Comparison of ENCODE assay signal across 9 cellular contexts in genomic region chr10:73931767-73932624, GRCh38. TPM values are rescaled to one million over a fixed set of nuclear protein-coding genes. Genes with fewer than 3 reads are reported as not detected.
DNase-seq lines count a peak whose midpoint lies in the region; ATAC-seq and TF ChIP-seq lines count a peak whose summit lies in the region.
"Had no signal": no experiment of that assay in that cellular context is flagged by ENCODE, and none has a peak within 500 bp of the region (broad histone marks: within the 10 kb centered on the region; RNA-seq: fewer than 3 reads in every experiment).

No MANE protein-coding gene starts in this region.

- H3K9me3 Mint-ChIP-seq in T-cell: no peaks in the 10 kb centered on the region

- peak; percentile 97 for DNase-seq in DMS53 (lab: John Stamatoyannopoulos, UW)
- DNase-seq in HCT116 (ENCODE audit: low read depth, low spot score): peak; percentile 91
- DNase-seq in T-cell: peak in 25 of 34 experiments; percentile 13 to 51 (median 25)
- peak; percentile 100 for DNase-seq in mammary epithelial cell
- DNase-seq in stimulated activated CD4-positive, alpha-beta T cell treated with anti-CD3 and anti-CD28 coated beads, Interleukin-15, amount 100 ng/mL, for 1 hour (ENCODE audit: low read depth in 1 of 2, low spot score in 1 of 2): peak; percentile 29 to 41
- DNase-seq in SK-N-SH: no peak
- no peak for DNase-seq in erythroblast (lab: John Stamatoyannopoulos, UW)
- DNase-seq in NCI-H524 (lab: John Stamatoyannopoulos, UW): no peak

- CTCF ChIA-PET in HCT116 (lab: Charles Lee): interaction anchor here (0.9 to 1.8 kb wide), 3 partner anchors 8 to 45 kb away, joined by 3 to 17 read pairs (median 4); no protein-coding TSS in a partner anchor
- CTCF ChIA-PET in T-cell (lab: Charles Lee): interaction anchor here in 1 of 2 donors (1.2 kb wide), 1 partner anchor 52 kb away, joined by 3 read pairs; no protein-coding TSS in a partner anchor
- CTCF ChIA-PET in mammary epithelial cell (lab: Charles Lee; ENCODE audit: low non-redundant PET): interaction anchor here (0.6 kb wide), 1 partner anchor 85 kb away, joined by 3 read pairs; no protein-coding TSS in a partner anchor
- CTCF ChIA-PET in SK-N-SH (lab: Yijun Ruan, JAX): interaction anchor here (7.3 to 20.9 kb wide), 2 partner anchors 7 to 45 kb away, joined by 75 to 472 read pairs; partner anchors contain the start of gene CAMK2G

- peak overlapping the region; percentile 99 for H3K27ac ChIP-seq in HCT116 (ENCODE audit: low read depth, low read length)
- H3K27ac ChIP-seq in mammary epithelial cell (ENCODE audit: insufficient read depth, low read depth, low read length): peak overlapping the region; percentile 91
- H3K27ac ChIP-seq in SK-N-SH (ENCODE audit: low read depth in 2 of 2, low read length in 1 of 2): no peak overlapping the region
- H3K27ac ChIP-seq: thoracic aorta had no signal

- H3K36me3 Mint-ChIP-seq in T-cell: no peaks in the 10 kb centered on the region

- peak overlapping the region; percentile 76 for H3K9ac ChIP-seq in HCT116 (ENCODE audit: low read length)
- peak overlapping the region; percentile 70 for H3K9ac ChIP-seq in mammary epithelial cell (ENCODE audit: insufficient read depth, low read length)
- no peak overlapping the region for H3K9ac ChIP-seq in SK-N-SH

- no peaks in the 10 kb centered on the region for H3F3A ChIP-seq in SK-N-SH (replicated peaks; ENCODE audit: insufficient read depth)

- ATAC-seq in HCT116 (peak; percentile 94), T-cell (replicated peaks in 1 of 4) (peak; percentile 91 to 97 (median 96))

- H3K79me2 ChIP-seq in HCT116 (ENCODE audit: insufficient read depth, low read length) (no peaks in the 10 kb centered on the region), mammary epithelial cell (ENCODE audit: insufficient read depth, low read length) (no peaks in the 10 kb centered on the region), SK-N-SH (ENCODE audit: insufficient read depth) (no peaks in the 10 kb centered on the region)

- RAD21 ChIA-PET in HCT116 (lab: Charles Lee; ENCODE audit: low non-redundant PET in 1 of 2, low total read pairs in 2 of 2, uncharacterized antibody in 2 of 2, unreplicated experiment in 2 of 2): interaction anchor here (0.9 to 1.5 kb wide), 4 partner anchors 25 to 46 kb away, joined by 3 to 9 read pairs (median 4); no protein-coding TSS in a partner anchor

- H3K27me3 ChIP-seq in HCT116 (ENCODE audit: insufficient read depth, low read length) (no peaks in the 10 kb centered on the region), mammary epithelial cell (ENCODE audit: insufficient read depth, low read length) (no peaks in the 10 kb centered on the region), SK-N-SH (ENCODE audit: insufficient read depth) (no peaks in the 10 kb centered on the region)

- in situ Hi-C loops in mammary epithelial cell (cut with MboI; ENCODE audit: low sequenced_read_pairs in 2 of 2): no loop called here

- POLR2A ChIA-PET in HCT116 (lab: Charles Lee): interaction anchor here (0.9 to 4.8 kb wide), 7 partner anchors 8 to 52 kb away, joined by 3 to 59 read pairs (median 6); partner anchors contain the start of gene PLAU
- POLR2A ChIA-PET in T-cell (lab: Charles Lee): no interaction called here
- POLR2A ChIA-PET in SK-N-SH (lab: Yijun Ruan, JAX): no interaction called here

- H3K9me2 ChIP-seq in HCT116 (ENCODE audit: insufficient read depth) (no peaks in the 10 kb centered on the region), SK-N-SH (no peaks in the 10 kb centered on the region)

- H2AFZ ChIP-seq in HCT116 (ENCODE audit: low read depth, low read length, poor library complexity, severe bottlenecking) (no peak overlapping the region), mammary epithelial cell (ENCODE audit: low read depth, low read length) (peak overlapping the region; percentile 54), SK-N-SH (ENCODE audit: low read depth) (no peak overlapping the region)

- TF ChIP-seq RAD21 in HCT116 (IDR thresholded peaks at IDR 0.05; ENCODE audit: low read depth) (no peak; the same call in none of the 2 replicates), SK-N-SH (IDR thresholded peaks at IDR 0.05; ENCODE audit: low read length) (no peak)

- peaks cover 11 to 14% (median 12%) of the 10 kb centered on the region in 3 donors for H3K4me1 Mint-ChIP-seq in T-cell

- peak overlapping the region in 1 of 2 donors; percentile 55 for H3K27ac Mint-ChIP-seq in T-cell

- dilution Hi-C loops in mammary epithelial cell (cut with HindIII; ENCODE audit: low sequenced_read_pairs): no loop called here

- H3K4me1 ChIP-seq in HCT116 (ENCODE audit: control insufficient read depth in 1 of 2, insufficient read depth in 2 of 2, low read length in 2 of 2) (peaks cover 35 to 60% of the 10 kb centered on the region in 2 experiments), mammary epithelial cell (ENCODE audit: insufficient read depth, low read length) (peaks cover 19% of the 10 kb centered on the region), SK-N-SH (ENCODE audit: control insufficient read depth in 1 of 2, insufficient read depth in 2 of 2, low read depth in 1 of 2, low read length in 1 of 2) (no peaks in the 10 kb centered on the region)

- H3K9me3 ChIP-seq in HCT116 (ENCODE audit: control insufficient read depth in 1 of 2, insufficient read depth in 1 of 2, low read depth in 1 of 2, low read length in 2 of 2) (no peaks in the 10 kb centered on the region), mammary epithelial cell (replicated peaks; ENCODE audit: insufficient read depth, low read length) (no peaks in the 10 kb centered on the region), SK-N-SH (no peaks in the 10 kb centered on the region)
- H3K9me3 ChIP-seq: thoracic aorta had no signal

- intact Hi-C loops in HCT116 (cut with micrococcal nuclease): loop anchor here (2.0 kb wide), 1 partner anchor 45 kb away; no protein-coding TSS in a partner anchor
- intact Hi-C loops in mammary epithelial cell (cut with micrococcal nuclease): loop anchor here (1.0 to 2.0 kb wide), 2 partner anchors 23 to 45 kb away; no protein-coding TSS in a partner anchor

- H4K20me1 ChIP-seq in HCT116 (ENCODE audit: insufficient read depth) (no peaks in the 10 kb centered on the region), mammary epithelial cell (ENCODE audit: insufficient read depth, low read length) (no peaks in the 10 kb centered on the region), SK-N-SH (ENCODE audit: insufficient read depth) (no peaks in the 10 kb centered on the region)

- TF ChIP-seq EP300 in SK-N-SH (IDR thresholded peaks at IDR 0.05; ENCODE audit: borderline replicate concordance in 1 of 2, low read depth in 1 of 2, low read length in 1 of 2): no peak

- H3K27me3 Mint-ChIP-seq in T-cell: peaks cover 9 to 12% of the 10 kb centered on the region in 2 donors

- BruUV-seq in HCT116 (replicated peaks; lab: Mats Ljungman, UMichigan) (TSS peak; percentile 99), mammary epithelial cell (replicated peaks; lab: Mats Ljungman, UMichigan) (TSS peak; percentile 97)

- WGBS in mammary epithelial cell (ENCODE audit: low coverage, missing lambda C conversion rate): 50% methylated on average over 10 of the region's 13 CpGs
- 79% methylated on average over 12 of the region's 13 CpGs for WGBS in SK-N-SH (ENCODE audit: low lambda C conversion rate)

- peak overlapping the region; percentile 90 for H3K4me2 ChIP-seq in HCT116 (ENCODE audit: low read length)
- peak overlapping the region; percentile 40 for H3K4me2 ChIP-seq in mammary epithelial cell (ENCODE audit: insufficient read depth, low read depth, low read length)
- H3K4me2 ChIP-seq in SK-N-SH: no peak overlapping the region

- TF ChIP-seq CTCF in HCT116 (IDR thresholded peaks at IDR 0.05 in 2 of 3, conservative IDR thresholded peaks at IDR 0.05 in 1 of 3; ENCODE audit: borderline replicate concordance in 1 of 3, insufficient read depth in 1 of 3, low read depth in 2 of 3, low read length in 2 of 3) (no peak), mammary epithelial cell (conservative IDR thresholded peaks at IDR 0.05 in 1 of 2, IDR thresholded peaks at IDR 0.05 in 1 of 2; ENCODE audit: extremely low read depth in 1 of 2, insufficient read depth in 1 of 2, low read depth in 1 of 2, low read length in 2 of 2) (no peak), SK-N-SH (IDR thresholded peaks at IDR 0.05) (no peak)

- peak overlapping the region; percentile 25 to 49 for H3K4me3 ChIP-seq in HCT116 (replicated peaks in 1 of 2; ENCODE audit: low read depth in 1 of 2, low read length in 2 of 2)
- H3K4me3 ChIP-seq in mammary epithelial cell (replicated peaks in 1 of 3; ENCODE audit: insufficient read depth in 1 of 3, low read depth in 2 of 3, low read length in 3 of 3): no peak overlapping the region
- H3K4me3 ChIP-seq in SK-N-SH (ENCODE audit: low read depth in 2 of 2, low read length in 1 of 2): no peak overlapping the region
- H3K4me3 ChIP-seq: thoracic aorta had no signal

- TF ChIP-seq POLR2A in HCT116 (IDR thresholded peaks at IDR 0.05; ENCODE audit: borderline replicate concordance, extremely low read depth, insufficient read depth, insufficient read length) (no peak), erythroblast (IDR thresholded peaks at IDR 0.05; ENCODE audit: low read length) (no peak)

- H3K4me3 Mint-ChIP-seq in T-cell: no peak overlapping the region

- H3K36me3 ChIP-seq in HCT116 (ENCODE audit: control insufficient read depth in 1 of 2, insufficient read depth in 2 of 2, low read length in 2 of 2) (no peaks in the 10 kb centered on the region), mammary epithelial cell (ENCODE audit: insufficient read depth, low read length) (no peaks in the 10 kb centered on the region), SK-N-SH (replicated peaks in 1 of 2; ENCODE audit: control insufficient read depth in 1 of 2, insufficient read depth in 2 of 2, low read length in 1 of 2) (no peaks in the 10 kb centered on the region)
- H3K36me3 ChIP-seq: thoracic aorta had no signal

TF ChIP-seq in SK-N-SH, 30 proteins besides CTCF, POLR2A, EP300 and RAD21 (continues in another document):
- no peak for TF ChIP-seq CHD2 (IDR thresholded peaks at IDR 0.05; ENCODE audit: low read length, partially characterized antibody)

RNA-seq across cellular contexts. Expression of gene PLAU, which starts 21.1 kb away (rescaled TPM):
- 60.3 TPM for total RNA-seq in HCT116 (2021; ENCODE audit: unreplicated experiment)
- polyA plus RNA-seq in HCT116 (2012): 103 and 107 TPM in 2 replicates
- total RNA-seq in T-cell: 1 to 10 TPM in 2 of 5 donors, under 1 TPM in 1, not detected in 2; 0.63 to 1.1 (median 1.1) TPM
- 100 to 1,000 TPM in 1 of 2 donors, 10 to 100 TPM in 1; 85.7 to 712 TPM for total RNA-seq in mammary epithelial cell
- polyA plus RNA-seq in mammary epithelial cell: 269 TPM
- polyA minus RNA-seq in mammary epithelial cell: 274 TPM
- polyA plus RNA-seq in SK-N-SH (2012; rRNA removed): 159 and 200 TPM in 2 replicates
- 163 and 191 TPM in 2 replicates for polyA plus RNA-seq in SK-N-SH (2012; cell fraction: cytosol; rRNA removed)
- 211 and 277 TPM in 2 replicates for polyA plus RNA-seq in SK-N-SH (2012; cell fraction: nucleus; rRNA removed)

RNA-seq across cellular contexts. Expression of gene CAMK2G, which starts 57.6 kb away (rescaled TPM):
- 28.3 TPM for total RNA-seq in HCT116 (2021; ENCODE audit: unreplicated experiment)
- polyA plus RNA-seq in HCT116 (2012): 23.4 and 24.6 TPM in 2 replicates
- total RNA-seq in T-cell: 10 to 100 TPM; 50.6 to 59.9 (median 55.5) TPM
- total RNA-seq in mammary epithelial cell: 10 to 100 TPM; 20.1 to 20.2 TPM
- polyA plus RNA-seq in mammary epithelial cell: 23.0 TPM
- polyA minus RNA-seq in mammary epithelial cell: 18.3 TPM
- polyA plus RNA-seq in SK-N-SH (2012; rRNA removed): 41.4 and 52.2 TPM in 2 replicates
- polyA plus RNA-seq in SK-N-SH (2012; cell fraction: cytosol; rRNA removed): 29.0 and 35.7 TPM in 2 replicates
- polyA plus RNA-seq in SK-N-SH (2012; cell fraction: nucleus; rRNA removed): 103 and 119 TPM in 2 replicates

Comparison
In these comparisons a context has a peak if more than half of its experiments do, and no peak if none do; other contexts are left out.
1. DNase-seq: peak in DMS53 (single experiment), HCT116 (single experiment), T-cell (25 of 34), mammary epithelial cell (single experiment) and stimulated activated CD4-positive, alpha-beta T cell treated with anti-CD3 and anti-CD28 coated beads, Interleukin-15, amount 100 ng/mL, for 1 hour (2 of 2); none in SK-N-SH (single experiment), erythroblast (0 of 2) and NCI-H524 (0 of 2).
2. H3K27ac ChIP-seq: peak in HCT116 (single experiment) and mammary epithelial cell (single experiment); none in SK-N-SH (0 of 2).
3. H3K4me3 ChIP-seq: peak in HCT116 (2 of 2); none in mammary epithelial cell (0 of 3) and SK-N-SH (0 of 2).
4. RNA of gene PLAU, which starts 21.1 kb away (total RNA-seq): 85.7 to 712 TPM in mammary epithelial cell and 60.3 TPM in HCT116 (single experiment); 0.63 to 1.1 TPM in T-cell; every median in the first group is over 10 times any median in the second.